Comparison of ENCODE assay signal across 8 cellular contexts in the genomic region with DNA sequence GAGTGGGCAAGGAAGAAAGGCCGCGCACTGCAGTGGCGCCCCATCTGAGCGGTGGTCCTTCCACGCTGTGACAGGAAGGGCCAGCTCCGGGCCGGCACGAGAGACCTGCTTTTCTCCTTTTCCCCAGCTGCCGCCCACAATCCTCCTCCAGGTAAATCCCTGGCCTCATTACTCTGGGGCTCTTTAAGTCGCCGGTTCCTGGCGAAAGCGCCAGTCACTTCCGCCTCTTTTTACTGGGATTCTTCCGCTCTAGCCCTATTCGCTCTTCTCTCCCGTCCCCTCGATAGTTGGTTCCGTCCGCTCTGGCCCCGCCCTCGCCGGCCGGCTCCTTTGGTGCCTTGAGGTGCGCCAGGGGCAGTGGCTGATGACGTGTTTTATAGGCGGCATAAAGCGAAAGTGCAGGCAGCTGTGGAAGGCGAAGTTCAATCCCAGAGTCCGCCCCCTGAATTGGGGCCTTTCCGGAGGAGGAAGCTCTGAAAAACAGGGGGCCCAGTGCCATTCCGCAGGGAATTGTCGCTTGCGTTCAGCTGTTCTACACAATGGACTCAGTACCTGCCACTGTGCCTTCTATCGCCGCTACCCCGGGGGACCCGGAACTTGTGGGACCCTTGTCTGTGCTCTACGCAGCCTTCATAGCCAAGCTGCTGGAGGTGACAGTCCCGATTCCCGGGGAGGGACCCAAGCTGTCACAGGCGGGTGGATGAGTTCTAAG. TPM values are rescaled to one million over a fixed set of nuclear protein-coding genes. Genes with fewer than 3 reads are reported as not detected.
A peak's percentile ranks its signal among the peaks of the same experiment; 100 is the strongest.
DNase-seq lines count a peak whose midpoint lies in the region; ATAC-seq and TF ChIP-seq lines count a peak whose summit lies in the region.

No MANE protein-coding gene starts in this region.

- peak overlapping the region; percentile 92 to 100 (median 99) for H3K27ac Mint-ChIP-seq in naive thymus-derived CD8-positive, alpha-beta T cell
- peak overlapping the region; percentile 97 for H3K27ac Mint-ChIP-seq in stimulated activated naive B cell treated with anti-CD40 and anti-IgM and Interleukin-4, amounts not matched to agents 10 μg/mL and 1 μg/mL and 100 μg/mL, for 72 hours

- ATAC-seq in RWPE2 (ENCODE audit: low read depth), result peak; percentile 97
- ATAC-seq in naive thymus-derived CD8-positive, alpha-beta T cell, result peak; percentile 88 to 92
- ATAC-seq in stimulated activated naive B cell treated with anti-CD40 and anti-IgM and Interleukin-4, amounts not matched to agents 10 μg/mL and 1 μg/mL and 100 μg/mL, for 72 hours (replicated peaks), result peak; percentile 97 to 98

- peak overlapping the region; percentile 83 to 100 (median 96) for H3K4me3 Mint-ChIP-seq in naive thymus-derived CD8-positive, alpha-beta T cell
- peak overlapping the region; percentile 97 to 98 for H3K4me3 Mint-ChIP-seq in stimulated activated naive B cell treated with anti-CD40 and anti-IgM and Interleukin-4, amounts not matched to agents 10 μg/mL and 1 μg/mL and 100 μg/mL, for 72 hours

- no peaks in the 10 kb centered on the region for H3K9me2 ChIP-seq in Loucy (replicated peaks; ENCODE audit: low read depth, low read length)

- H4K20me1 ChIP-seq in Loucy (ENCODE audit: insufficient read depth, low read length, poor library complexity, severe bottlenecking), result peaks cover 25% of the 10 kb centered on the region

- H3K9me3 Mint-ChIP-seq in naive thymus-derived CD8-positive, alpha-beta T cell, result no peaks in the 10 kb centered on the region
- H3K9me3 Mint-ChIP-seq in stimulated activated naive B cell treated with anti-CD40 and anti-IgM and Interleukin-4, amounts not matched to agents 10 μg/mL and 1 μg/mL and 100 μg/mL, for 72 hours, result no peaks in the 10 kb centered on the region

- H3K36me3 ChIP-seq in H7 (replicated peaks; ENCODE audit: control insufficient read depth, insufficient read depth, low read length) (no peaks in the 10 kb centered on the region; the same call in 1 of the 2 replicates), Loucy (ENCODE audit: insufficient read depth, low read length) (peaks cover 5% of the 10 kb centered on the region; the same call in 1 of the 2 replicates), RWPE2 (ENCODE audit: low read depth) (peaks cover 13% of the 10 kb centered on the region)

- H3K9me3 ChIP-seq in Loucy (ENCODE audit: insufficient read depth, low read depth, low read length) (no peaks in the 10 kb centered on the region), RWPE2 (ENCODE audit: severe bottlenecking) (no peaks in the 10 kb centered on the region)

- H3K36me3 Mint-ChIP-seq in naive thymus-derived CD8-positive, alpha-beta T cell, result peaks cover 3 to 36% (median 10%) of the 10 kb centered on the region in 3 donors
- peaks cover 11 to 18% of the 10 kb centered on the region in 2 donors for H3K36me3 Mint-ChIP-seq in stimulated activated naive B cell treated with anti-CD40 and anti-IgM and Interleukin-4, amounts not matched to agents 10 μg/mL and 1 μg/mL and 100 μg/mL, for 72 hours

- H3K4me3 ChIP-seq in H7 (ENCODE audit: insufficient read depth, low read depth, low read length), result peak overlapping the region; percentile 96
- H3K4me3 ChIP-seq in Loucy (ENCODE audit: low read length, poor library complexity, severe bottlenecking), result peak overlapping the region; percentile 100
- H3K4me3 ChIP-seq in RWPE2 (ENCODE audit: severe bottlenecking), result peak overlapping the region; percentile 68

- H3K4me1 ChIP-seq in Loucy (ENCODE audit: insufficient read depth, low read length, poor library complexity, severe bottlenecking) (peaks cover 21% of the 10 kb centered on the region), RWPE2 (ENCODE audit: insufficient read depth, poor library complexity, severe bottlenecking) (no peaks in the 10 kb centered on the region)

- peak overlapping the region; percentile 93 for H2AFZ ChIP-seq in Loucy (ENCODE audit: low read length)

- peak; percentile 99 for DNase-seq in ELR (ENCODE audit: low read depth)
- peak; percentile 90 for DNase-seq in H7
- DNase-seq in RWPE2 (ENCODE audit: low spot score), result peak; percentile 79
- DNase-seq in activated effector memory CD4-positive, alpha-beta T cell treated with Interleukin-2 at 50 U/mL for 16 hours, result peak; percentile 97
- peak; percentile 98 for DNase-seq in fibroblast of peridontal ligament (ENCODE audit: extremely low read depth)
- DNase-seq in naive thymus-derived CD8-positive, alpha-beta T cell, result peak; percentile 91 to 99 (median 97)
- peak; percentile 98 for DNase-seq in stimulated activated naive B cell treated with anti-CD40 and anti-IgM and Interleukin-4, amounts not matched to agents 10 μg/mL and 1 μg/mL and 100 μg/mL, for 72 hours

- TF ChIP-seq CTCF in Loucy (conservative IDR thresholded peaks at IDR 0.05; ENCODE audit: low read length) (no peak), RWPE2 (IDR thresholded peaks at IDR 0.05; ENCODE audit: poor library complexity, severe bottlenecking) (no peak)

- peak overlapping the region; percentile 98 for H3K4me2 ChIP-seq in Loucy (ENCODE audit: low read depth, low read length, poor library complexity, severe bottlenecking)

- no peaks in the 10 kb centered on the region for H3K27me3 Mint-ChIP-seq in naive thymus-derived CD8-positive, alpha-beta T cell
- H3K27me3 Mint-ChIP-seq in stimulated activated naive B cell treated with anti-CD40 and anti-IgM and Interleukin-4, amounts not matched to agents 10 μg/mL and 1 μg/mL and 100 μg/mL, for 72 hours, result no peaks in the 10 kb centered on the region

- peak overlapping the region; percentile 89 for H3K9ac ChIP-seq in Loucy (ENCODE audit: low read depth, low read length, poor library complexity, severe bottlenecking)

- POLR2A ChIA-PET in naive thymus-derived CD8-positive, alpha-beta T cell (lab: Charles Lee), result interaction anchor here (0.7 to 3.6 kb wide), 14 partner anchors 10 to 1539 kb away, joined by 3 to 55 read pairs (median 4); a partner anchor contains a TSS

- H3K4me1 Mint-ChIP-seq in naive thymus-derived CD8-positive, alpha-beta T cell, result peaks cover 5 to 44% (median 35%) of the 10 kb centered on the region in 4 donors
- H3K4me1 Mint-ChIP-seq in stimulated activated naive B cell treated with anti-CD40 and anti-IgM and Interleukin-4, amounts not matched to agents 10 μg/mL and 1 μg/mL and 100 μg/mL, for 72 hours, result peaks cover 6 to 19% of the 10 kb centered on the region in 2 donors

- peaks cover 28% of the 10 kb centered on the region for H3K79me2 ChIP-seq in Loucy (ENCODE audit: insufficient read depth, low read length)

- peak overlapping the region; percentile 50 for H3K27ac ChIP-seq in RWPE2 (ENCODE audit: poor library complexity, severe bottlenecking)

- H3F3A ChIP-seq in Loucy (ENCODE audit: low read depth), result no peaks in the 10 kb centered on the region

- no peaks in the 10 kb centered on the region for H3K27me3 ChIP-seq in H7 (ENCODE audit: control insufficient read depth, insufficient read depth, low read length)
- no peaks in the 10 kb centered on the region for H3K27me3 ChIP-seq in Loucy (ENCODE audit: insufficient read depth, low read length, poor library complexity, severe bottlenecking)
- no peaks in the 10 kb centered on the region for H3K27me3 ChIP-seq in RWPE2 (ENCODE audit: insufficient read depth, poor library complexity, severe bottlenecking)

RNA-seq across cellular contexts. Expression of a gene that starts 26.2 kb away (rescaled TPM):
- 52.5 and 75.7 TPM in 2 replicates for total RNA-seq in H7 (2014; rRNA removed; shearing (Covaris generic))
- 100 to 1,000 TPM; 102 to 103 TPM for total RNA-seq in naive thymus-derived CD8-positive, alpha-beta T cell
- polyA plus RNA-seq in naive thymus-derived CD8-positive, alpha-beta T cell, result 10 to 100 TPM; 36.7 to 65.0 (median 52.9) TPM

RNA-seq across cellular contexts. Expression of a gene that starts 54.4 kb away (rescaled TPM):
- total RNA-seq in H7 (2014; rRNA removed; shearing (Covaris generic)), result 20.6 and 24.0 TPM in 2 replicates
- total RNA-seq in naive thymus-derived CD8-positive, alpha-beta T cell, result 10 to 100 TPM; 13.4 to 16.4 TPM
- 1 to 10 TPM; 2.7 to 5.8 (median 5.5) TPM for polyA plus RNA-seq in naive thymus-derived CD8-positive, alpha-beta T cell

Comparison
In these comparisons a context has a peak if more than half of its experiments do, and no peak if none do; other contexts are left out.
1. Peak in every context shown above with its lines: DNase-seq, ATAC-seq, H3K4me3 ChIP-seq and H3K27ac ChIP-seq.